ENCODE assay signal across 18 cellular contexts in the genomic region with DNA sequence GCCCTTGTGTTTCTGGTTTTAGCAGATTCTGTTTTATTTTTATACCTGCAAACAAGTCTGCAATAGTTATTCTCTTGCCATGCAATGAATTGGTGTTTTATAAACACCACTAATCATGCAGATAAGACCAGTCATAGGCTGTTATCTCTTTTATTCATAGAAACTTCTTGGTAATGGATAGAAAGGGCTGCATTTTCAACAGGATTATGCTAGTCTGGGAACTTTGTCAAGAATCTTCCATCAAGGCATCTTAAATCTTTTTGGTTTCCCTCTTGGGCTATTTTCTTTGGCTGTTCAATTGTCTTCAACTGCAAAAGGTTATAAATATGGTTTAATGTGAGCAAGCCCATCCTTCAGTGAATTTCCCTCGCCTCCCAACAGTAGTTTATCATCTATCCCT. TPM values are rescaled to one million over a fixed set of nuclear protein-coding genes. Genes with fewer than 3 reads are reported as not detected.
DNase-seq lines count a peak whose midpoint lies in the region; ATAC-seq, FAIRE-seq and TF ChIP-seq lines count a peak whose summit lies in the region.
"Had no signal": no experiment of that assay in that cellular context is flagged by ENCODE, and none has a peak within 500 bp of the region (broad histone marks: within the 10 kb centered on the region; RNA-seq: fewer than 3 reads in every experiment).

No MANE protein-coding gene starts in this region.

- H3K4me1 Mint-ChIP-seq in GM23338 (peaks cover 32% of the 10 kb centered on the region), astrocyte (ENCODE audit: low read depth, unreplicated experiment) (peaks cover 11% of the 10 kb centered on the region), HFFc6 (ENCODE audit: low read depth) (peaks cover 8% of the 10 kb centered on the region)
- H3K4me1 Mint-ChIP-seq: CD4-positive, CD25-positive, alpha-beta regulatory T cell had no signal

- H3K36me3 Mint-ChIP-seq in GM23338 (ENCODE audit: low read depth) (peaks cover 11% of the 10 kb centered on the region), astrocyte (ENCODE audit: low read depth, unreplicated experiment) (peaks cover 14% of the 10 kb centered on the region), HFFc6 (ENCODE audit: low read depth) (no peaks in the 10 kb centered on the region)

- no peak overlapping the region for H3K27ac Mint-ChIP-seq in GM23338
- H3K27ac Mint-ChIP-seq in astrocyte (ENCODE audit: unreplicated experiment), result no peak overlapping the region
- no peak overlapping the region for H3K27ac Mint-ChIP-seq in HFFc6
- H3K27ac Mint-ChIP-seq: CD4-positive, CD25-positive, alpha-beta regulatory T cell had no signal

- H3K4me3 Mint-ChIP-seq in GM23338 (no peak overlapping the region), astrocyte (ENCODE audit: unreplicated experiment) (no peak overlapping the region), HFFc6 (no peak overlapping the region)
- H3K4me3 Mint-ChIP-seq: CD4-positive, CD25-positive, alpha-beta regulatory T cell had no signal

- H3F3A ChIP-seq in GM23338 (replicated peaks; ENCODE audit: low read depth) (no peaks in the 10 kb centered on the region), smooth muscle cell (ENCODE audit: low read depth) (peaks cover 6% of the 10 kb centered on the region)

- no peak for TF ChIP-seq CTCF in GM23338 (conservative IDR thresholded peaks at IDR 0.05; ENCODE audit: low read depth in 2 of 2)
- no peak for TF ChIP-seq CTCF in astrocyte (IDR thresholded peaks at IDR 0.05; ENCODE audit: insufficient read depth, low read depth, low read length)
- TF ChIP-seq CTCF in fibroblast of the aortic adventitia (IDR thresholded peaks at IDR 0.05; ENCODE audit: insufficient read depth, low read length), result no peak
- no peak for TF ChIP-seq CTCF in smooth muscle cell (IDR thresholded peaks at IDR 0.05; ENCODE audit: borderline replicate concordance, insufficient read depth, poor library complexity, severe bottlenecking)
- TF ChIP-seq CTCF in HFFc6 (IDR thresholded peaks at IDR 0.05), result no peak

- DNase-seq in GM23338 (ENCODE audit: low spot score) (no peak), astrocyte (ENCODE audit: low read depth) (peak; percentile 93), fibroblast of the aortic adventitia (ENCODE audit: low read depth) (peak; percentile 91), smooth muscle cell (lab: John Stamatoyannopoulos, UW; ENCODE audit: unreplicated experiment) (no peak), HFFc6 (no peak), anterior cingulate cortex (lab: John Stamatoyannopoulos, UW) (no peak)
- DNase-seq in activated CD4-positive, CD25-positive, alpha-beta regulatory T cell treated with anti-CD3 and anti-CD28 coated beads, Interleukin-2, amount 50 U/mL, for 72 hours, result no peak
- DNase-seq: CD4-positive, CD25-positive, alpha-beta regulatory T cell; DMS79; H7; NCI-H1105; NCI-H2029 treated with DMSO at 0.1 percent for 48 hours; NCI-H2171 treated with DMSO at 0.1 percent for 48 hours; NCI-H446; NCI-H526 had no signal

- H3K79me2 ChIP-seq in GM23338 (replicated peaks; ENCODE audit: insufficient read depth) (no peaks in the 10 kb centered on the region), astrocyte (ENCODE audit: insufficient read depth, low read length) (no peaks in the 10 kb centered on the region), smooth muscle cell (ENCODE audit: low read depth) (no peaks in the 10 kb centered on the region)

- H3K27ac ChIP-seq in GM23338 (ENCODE audit: low read depth) (no peak overlapping the region), astrocyte (ENCODE audit: low read depth, low read length) (no peak overlapping the region), smooth muscle cell (ENCODE audit: low read depth) (peak overlapping the region; percentile 43)
- H3K27ac ChIP-seq: KMS-11, SJSA1 had no signal

- H3K4me1 ChIP-seq in GM23338 (ENCODE audit: insufficient read depth) (peaks cover 14% of the 10 kb centered on the region), astrocyte (ENCODE audit: insufficient read depth, low read length) (no peaks in the 10 kb centered on the region), smooth muscle cell (ENCODE audit: low read depth) (peaks cover 2% of the 10 kb centered on the region)
- H3K4me1 ChIP-seq: SJSA1 had no signal

- peaks cover 4% of the 10 kb centered on the region for H3K27me3 Mint-ChIP-seq in GM23338 (ENCODE audit: insufficient read depth, low read depth, poor library complexity)
- no peaks in the 10 kb centered on the region for H3K27me3 Mint-ChIP-seq in astrocyte (ENCODE audit: low read depth, unreplicated experiment)
- H3K27me3 Mint-ChIP-seq in HFFc6 (ENCODE audit: insufficient read depth), result peaks cover 5% of the 10 kb centered on the region; the same call in 1 of the 2 replicates
- H3K27me3 Mint-ChIP-seq: CD4-positive, CD25-positive, alpha-beta regulatory T cell had no signal

- no peaks in the 10 kb centered on the region for H3K9me3 ChIP-seq in astrocyte (ENCODE audit: insufficient read depth, low read depth, low read length)
- no peaks in the 10 kb centered on the region for H3K9me3 ChIP-seq in smooth muscle cell (replicated peaks; ENCODE audit: low read depth)
- H3K9me3 ChIP-seq: SJSA1 had no signal

- 57% methylated on average over 1 of the region's 1 CpG for WGBS in smooth muscle cell (ENCODE audit: low lambda C conversion rate)

- H3K9me3 Mint-ChIP-seq in GM23338 (peaks cover 6% of the 10 kb centered on the region), astrocyte (ENCODE audit: unreplicated experiment) (no peaks in the 10 kb centered on the region), HFFc6 (no peaks in the 10 kb centered on the region)
- H3K9me3 Mint-ChIP-seq: CD4-positive, CD25-positive, alpha-beta regulatory T cell had no signal

- ATAC-seq in GM23338, result no peak

- peaks cover 11% of the 10 kb centered on the region for H3K9me2 ChIP-seq in GM23338 (ENCODE audit: insufficient read depth)

- H3K36me3 ChIP-seq in GM23338 (ENCODE audit: insufficient read depth), result no peaks in the 10 kb centered on the region
- H3K36me3 ChIP-seq in astrocyte (ENCODE audit: insufficient read depth, low read length), result no peaks in the 10 kb centered on the region
- no peaks in the 10 kb centered on the region for H3K36me3 ChIP-seq in smooth muscle cell (ENCODE audit: low read depth)
- H3K36me3 ChIP-seq: SJSA1 had no signal

- H3K27me3 ChIP-seq in GM23338 (ENCODE audit: insufficient read depth), result no peaks in the 10 kb centered on the region
- H3K27me3 ChIP-seq in astrocyte (ENCODE audit: insufficient read depth, low read length), result no peaks in the 10 kb centered on the region
- no peaks in the 10 kb centered on the region for H3K27me3 ChIP-seq in smooth muscle cell (ENCODE audit: low read depth)
- H3K27me3 ChIP-seq: SJSA1 had no signal

- no peak for FAIRE-seq in astrocyte (lab: Jason Lieb, UNC)
- FAIRE-seq: RCC 7860 had no signal

- H4K20me1 ChIP-seq in GM23338 (replicated peaks; ENCODE audit: insufficient read depth) (no peaks in the 10 kb centered on the region), astrocyte (ENCODE audit: insufficient read depth, low read length) (peaks cover 5% of the 10 kb centered on the region), smooth muscle cell (ENCODE audit: low read depth) (no peaks in the 10 kb centered on the region)

- no peak overlapping the region for H2AFZ ChIP-seq in GM23338
- no peak overlapping the region for H2AFZ ChIP-seq in astrocyte (ENCODE audit: low read depth, low read length)
- no peak overlapping the region for H2AFZ ChIP-seq in smooth muscle cell (ENCODE audit: low read depth)

- no peak overlapping the region; the same call in 1 of the 2 replicates for H3K4me3 ChIP-seq in GM23338
- H3K4me3 ChIP-seq in astrocyte (ENCODE audit: insufficient read depth, low read depth, low read length), result no peak overlapping the region
- no peak overlapping the region for H3K4me3 ChIP-seq in fibroblast of the aortic adventitia (ENCODE audit: low read depth, low read length)
- H3K4me3 ChIP-seq in smooth muscle cell, result no peak overlapping the region
- H3K4me3 ChIP-seq: SJSA1 had no signal

- H3K4me2 ChIP-seq in GM23338, result 0 out of 2 replicates have a peak overlapping the region, but pooled peaks have one; percentile 7
- H3K4me2 ChIP-seq in astrocyte (ENCODE audit: low read length), result no peak overlapping the region
- H3K4me2 ChIP-seq in smooth muscle cell, result peak overlapping the region; percentile 35
- H3K4me2 ChIP-seq: KMS-11 had no signal

- H3K9ac ChIP-seq in astrocyte (ENCODE audit: low read length) (no peak overlapping the region), smooth muscle cell (ENCODE audit: low read depth) (no peak overlapping the region)
- H3K9ac ChIP-seq: KMS-11 had no signal

TF ChIP-seq in GM23338, 12 proteins besides CTCF, POLR2A, EP300 and RAD21 (continues in another document):
- TF ChIP-seq NANOG (IDR thresholded peaks at IDR 0.05; ENCODE audit: borderline replicate concordance) (no peak), EZH2 (IDR thresholded peaks at IDR 0.05; ENCODE audit: low read depth, unreplicated experiment) (no peak)

RNA-seq across cellular contexts. Expression of gene MINAR1, which starts 59.1 kb away (rescaled TPM):
- 1.4 and 1.7 TPM in 2 replicates for total RNA-seq in GM23338 (2014; rRNA removed; shearing (Covaris generic))
- 0.28 and 0.32 TPM in 2 replicates for polyA plus RNA-seq in GM23338 (2016; fragmentation: Nextera tagmentation; extraction: Ambion mirVana)
- total RNA-seq in astrocyte, result 1.7 TPM in 2 replicates
- 0.98 and 1.7 TPM in 2 replicates for total RNA-seq in fibroblast of the aortic adventitia (ENCODE audit: low replicate concordance)
- total RNA-seq in smooth muscle cell, result 21.3 and 26.7 TPM in 2 replicates
- polyA plus RNA-seq in smooth muscle cell, result 0.98 and 4.9 TPM in 2 replicates
- total RNA-seq in HFFc6 (2021; fragmentation: NEBNext Ultra II Directional; extraction: Animal tissue kit (Norgen Biotek cat#: 25700)), result under 1 TPM; 0.35 to 0.62 (median 0.52) TPM

Comparison
In these comparisons a context has a peak if more than half of its experiments do, and no peak if none do; other contexts are left out.
1. DNase-seq: peak in astrocyte (single experiment) and fibroblast of the aortic adventitia (single experiment); none in GM23338 (single experiment), smooth muscle cell (single experiment), HFFc6 (single experiment), activated CD4-positive, CD25-positive, alpha-beta regulatory T cell treated with anti-CD3 and anti-CD28 coated beads, Interleukin-2, amount 50 U/mL, for 72 hours (single experiment) and anterior cingulate cortex (0 of 58).